Comparison of ENCODE assay signal across 17 cellular contexts in genomic region chr7:46229409-46229808, GRCh38.
A peak's percentile ranks its signal among the peaks of the same experiment; 100 is the strongest.
DNase-seq lines count a peak whose midpoint lies in the region; ATAC-seq, FAIRE-seq and TF ChIP-seq lines count a peak whose summit lies in the region.
"Had no signal": no experiment of that assay in that cellular context is flagged by ENCODE, and none has a peak within 500 bp of the region (broad histone marks: within the 10 kb centered on the region; RNA-seq: fewer than 3 reads in every experiment).

No MANE protein-coding gene starts in this region.

- H3K9me3 Mint-ChIP-seq in HFFc6: no peaks in the 10 kb centered on the region
- no peaks in the 10 kb centered on the region for H3K9me3 Mint-ChIP-seq in activated CD4-positive, alpha-beta memory T cell treated with anti-CD3 and anti-CD28 coated beads for 36 hours
- no peaks in the 10 kb centered on the region for H3K9me3 Mint-ChIP-seq in activated naive CD8-positive, alpha-beta T cell treated with anti-CD3 and anti-CD28 coated beads, Interleukin-2, amount 50 U/mL, for 24 hours

- no peak for TF ChIP-seq POLR2A in A549 (IDR thresholded peaks at IDR 0.05; ENCODE audit: low read length)
- TF ChIP-seq POLR2A in gastroesophageal sphincter (IDR thresholded peaks at IDR 0.05): no peak

- no peak overlapping the region for H3K4me3 Mint-ChIP-seq in HFFc6
- no peak overlapping the region for H3K4me3 Mint-ChIP-seq in activated CD4-positive, alpha-beta memory T cell treated with anti-CD3 and anti-CD28 coated beads for 36 hours
- no peak overlapping the region for H3K4me3 Mint-ChIP-seq in activated naive CD8-positive, alpha-beta T cell treated with anti-CD3 and anti-CD28 coated beads, Interleukin-2, amount 50 U/mL, for 24 hours
- H3K4me3 Mint-ChIP-seq: activated CD4-positive, alpha-beta T cell treated with anti-CD3 and anti-CD28 coated beads for 36 hours; activated T-helper 17 cell treated with anti-CD3 and anti-CD28 coated beads, Interleukin-2, amount 50 U/mL, for 72 hours; mesothelial cell of epicardium had no signal

- no peaks in the 10 kb centered on the region for H3K27me3 ChIP-seq in gastroesophageal sphincter
- H3K27me3 ChIP-seq: spleen had no signal

- peak in 1 of 2 experiments; percentile 18; a peak in 1 of 5 replicates for TF ChIP-seq RAD21 in A549 (conservative IDR thresholded peaks at IDR 0.05 in 1 of 2, IDR thresholded peaks at IDR 0.05 in 1 of 2)

- H3K4me2 ChIP-seq in A549: peak overlapping the region; percentile 48

- H3K4me1 Mint-ChIP-seq in HFFc6 (ENCODE audit: low read depth): peaks cover 49% of the 10 kb centered on the region
- no peaks in the 10 kb centered on the region for H3K4me1 Mint-ChIP-seq in activated CD4-positive, alpha-beta memory T cell treated with anti-CD3 and anti-CD28 coated beads for 36 hours (ENCODE audit: low read depth)
- H3K4me1 Mint-ChIP-seq in activated naive CD8-positive, alpha-beta T cell treated with anti-CD3 and anti-CD28 coated beads, Interleukin-2, amount 50 U/mL, for 24 hours: no peaks in the 10 kb centered on the region
- H3K4me1 Mint-ChIP-seq: activated CD4-positive, alpha-beta T cell treated with anti-CD3 and anti-CD28 coated beads for 36 hours; activated T-helper 17 cell treated with anti-CD3 and anti-CD28 coated beads, Interleukin-2, amount 50 U/mL, for 72 hours had no signal

- CTCF ChIA-PET in A549 (lab: Yijun Ruan, JAX): interaction anchor here (1.4 to 3.6 kb wide), 2 partner anchors 15 to 307 kb away, joined by 3 to 12 read pairs; no protein-coding TSS in a partner anchor
- CTCF ChIA-PET in activated CD4-positive, alpha-beta memory T cell treated with anti-CD3 and anti-CD28 coated beads for 36 hours (lab: Charles Lee): no interaction called here

- H3K27ac ChIP-seq in A549 (peak overlapping the region; percentile 22 to 67; a peak in 4 of 6 replicates), gastroesophageal sphincter (no peak overlapping the region)
- H3K27ac ChIP-seq: spleen had no signal

- POLR2A ChIA-PET in A549 (lab: Yijun Ruan, JAX): no interaction called here
- POLR2A ChIA-PET in activated CD4-positive, alpha-beta memory T cell treated with anti-CD3 and anti-CD28 coated beads for 36 hours (lab: Charles Lee): no interaction called here

- H3K4me1 ChIP-seq in A549 (peaks cover 37% of the 10 kb centered on the region), gastroesophageal sphincter (no peaks in the 10 kb centered on the region)
- H3K4me1 ChIP-seq: spleen had no signal

- DNase-seq in A549 (ENCODE audit: low read depth in 1 of 2, low spot score in 1 of 2) (peak; percentile 33 to 73), HFFc6 (peak; percentile 85), amniotic epithelial cell (ENCODE audit: low read depth) (peak; percentile 97)
- DNase-seq in stimulated activated CD4-positive, alpha-beta T cell treated with anti-CD3 and anti-CD28 coated beads, Interleukin-15, amount 100 ng/mL, for 24 hours: no peak
- no peak for DNase-seq in activated CD4-positive, alpha-beta memory T cell treated with anti-CD3 and anti-CD28 coated beads for 36 hours
- DNase-seq in activated naive CD8-positive, alpha-beta T cell treated with anti-CD3 and anti-CD28 coated beads, Interleukin-2, amount 50 U/mL, for 24 hours: no peak
- DNase-seq: activated CD4-positive, alpha-beta T cell treated with anti-CD3 and anti-CD28 coated beads for 36 hours; AML-193; KBM-7; NCI-H2227 treated with DMSO at 0.1 percent for 48 hours; SHP77 treated with DMSO at 0.1 percent for 48 hours; spleen had no signal

- no peaks in the 10 kb centered on the region for H3K36me3 Mint-ChIP-seq in HFFc6 (ENCODE audit: low read depth)
- H3K36me3 Mint-ChIP-seq in activated CD4-positive, alpha-beta memory T cell treated with anti-CD3 and anti-CD28 coated beads for 36 hours: no peaks in the 10 kb centered on the region
- H3K36me3 Mint-ChIP-seq in activated naive CD8-positive, alpha-beta T cell treated with anti-CD3 and anti-CD28 coated beads, Interleukin-2, amount 50 U/mL, for 24 hours (ENCODE audit: low read depth): no peaks in the 10 kb centered on the region

- 21% methylated on average over 4 of the region's 4 CpGs for WGBS in A549 (ENCODE audit: missing lambda C conversion rate)
- WGBS in gastroesophageal sphincter (ENCODE audit: low coverage in 1 of 2), 2 donors: 55 to 58% methylated on average over 4 of the region's 4 CpGs

- intact Hi-C loops in activated CD4-positive, alpha-beta memory T cell treated with anti-CD3 and anti-CD28 coated beads for 36 hours (cut with micrococcal nuclease): no loop called here

- FAIRE-seq in A549 (lab: Jason Lieb, UNC): no peak
- FAIRE-seq: colon had no signal

- H3K9me3 ChIP-seq in A549 (no peaks in the 10 kb centered on the region), gastroesophageal sphincter (no peaks in the 10 kb centered on the region)
- H3K9me3 ChIP-seq: spleen had no signal

- no peaks in the 10 kb centered on the region for H3K36me3 ChIP-seq in gastroesophageal sphincter
- H3K36me3 ChIP-seq: spleen had no signal

- ATAC-seq in A549: peak; percentile 86 to 97
- ATAC-seq in gastroesophageal sphincter: peak; percentile 84
- ATAC-seq in activated naive CD8-positive, alpha-beta T cell treated with anti-CD3 and anti-CD28 coated beads, Interleukin-2, amount 50 U/mL, for 24 hours: no peak
- ATAC-seq in HG03280 (IDR thresholded peaks at IDR 0.05; ENCODE audit: unreplicated experiment): no peak
- ATAC-seq: activated CD4-positive, alpha-beta T cell treated with anti-CD3 and anti-CD28 coated beads for 36 hours; activated T-helper 17 cell treated with anti-CD3 and anti-CD28 coated beads, Interleukin-2, amount 50 U/mL, for 72 hours had no signal

- TF ChIP-seq CTCF in A549 (IDR thresholded peaks at IDR 0.05) (no peak), HFFc6 (IDR thresholded peaks at IDR 0.05) (no peak), gastroesophageal sphincter (IDR thresholded peaks at IDR 0.05) (no peak)

- H3K4me3 ChIP-seq in A549 (no peak overlapping the region), gastroesophageal sphincter (no peak overlapping the region)
- H3K4me3 ChIP-seq: spleen had no signal

- peak overlapping the region; percentile 70 for H3K27ac Mint-ChIP-seq in HFFc6
- H3K27ac Mint-ChIP-seq in activated CD4-positive, alpha-beta memory T cell treated with anti-CD3 and anti-CD28 coated beads for 36 hours: no peak overlapping the region
- no peak overlapping the region for H3K27ac Mint-ChIP-seq in activated naive CD8-positive, alpha-beta T cell treated with anti-CD3 and anti-CD28 coated beads, Interleukin-2, amount 50 U/mL, for 24 hours
- H3K27ac Mint-ChIP-seq: activated CD4-positive, alpha-beta T cell treated with anti-CD3 and anti-CD28 coated beads for 36 hours; activated T-helper 17 cell treated with anti-CD3 and anti-CD28 coated beads, Interleukin-2, amount 50 U/mL, for 72 hours; mesothelial cell of epicardium had no signal

- no peaks in the 10 kb centered on the region for H3K27me3 Mint-ChIP-seq in HFFc6 (ENCODE audit: insufficient read depth)
- H3K27me3 Mint-ChIP-seq in activated CD4-positive, alpha-beta memory T cell treated with anti-CD3 and anti-CD28 coated beads for 36 hours: no peaks in the 10 kb centered on the region
- H3K27me3 Mint-ChIP-seq in activated naive CD8-positive, alpha-beta T cell treated with anti-CD3 and anti-CD28 coated beads, Interleukin-2, amount 50 U/mL, for 24 hours: peaks cover 4% of the 10 kb centered on the region
- H3K27me3 Mint-ChIP-seq: activated T-helper 17 cell treated with anti-CD3 and anti-CD28 coated beads, Interleukin-2, amount 50 U/mL, for 72 hours had no signal

- TF ChIP-seq EP300 in A549 (IDR thresholded peaks at IDR 0.05): peak in 1 of 2 experiments; percentile 25; a peak in 1 of 5 replicates
- no peak for TF ChIP-seq EP300 in gastroesophageal sphincter (IDR thresholded peaks at IDR 0.05)

TF ChIP-seq in A549, 52 proteins besides CTCF, POLR2A, EP300 and RAD21:
- TF ChIP-seq FOSL2 (IDR thresholded peaks at IDR 0.05) (peak; percentile 87), FOSL2 (CRISPR knock-in tag; IDR thresholded peaks at IDR 0.05) (peak; percentile 85), SREBF2 (IDR thresholded peaks at IDR 0.05) (no peak), USF2 (IDR thresholded peaks at IDR 0.05) (no peak), RNF2 (IDR thresholded peaks at IDR 0.05; ENCODE audit: borderline replicate concordance, low read depth) (no peak), E2F6 (IDR thresholded peaks at IDR 0.05; ENCODE audit: borderline replicate concordance, low read depth) (no peak), JUNB (IDR thresholded peaks at IDR 0.05) (peak; percentile 73), FOXS1 (CRISPR knock-in tag; IDR thresholded peaks at IDR 0.05) (no peak), MAX (IDR thresholded peaks at IDR 0.05) (peak; percentile 77), RCOR1 (IDR thresholded peaks at IDR 0.05; ENCODE audit: low read depth, low read length) (no peak), CBX8 (IDR thresholded peaks at IDR 0.05) (no peak), MYC (IDR thresholded peaks at IDR 0.05; ENCODE audit: borderline replicate concordance, low read length) (no peak), HEYL (CRISPR knock-in tag; IDR thresholded peaks at IDR 0.05) (no peak), CEBPB (IDR thresholded peaks at IDR 0.05) (no peak), SMC3 (IDR thresholded peaks at IDR 0.05) (no peak), TFCP2L1 (CRISPR knock-in tag; IDR thresholded peaks at IDR 0.05) (no peak), NR3C1 (IDR thresholded peaks at IDR 0.05) (no peak), HOXA7 (CRISPR knock-in tag; IDR thresholded peaks at IDR 0.05) (no peak)

Comparison
In these comparisons a context has a peak if more than half of its experiments do, and no peak if none do; other contexts are left out.
1. ATAC-seq: peak in A549 (2 of 2) and gastroesophageal sphincter (single experiment); none in activated naive CD8-positive, alpha-beta T cell treated with anti-CD3 and anti-CD28 coated beads, Interleukin-2, amount 50 U/mL, for 24 hours (single experiment) and HG03280 (single experiment).
2. DNase-seq: peak in A549 (2 of 2), HFFc6 (single experiment) and amniotic epithelial cell (single experiment); none in stimulated activated CD4-positive, alpha-beta T cell treated with anti-CD3 and anti-CD28 coated beads, Interleukin-15, amount 100 ng/mL, for 24 hours (single experiment), activated CD4-positive, alpha-beta memory T cell treated with anti-CD3 and anti-CD28 coated beads for 36 hours (single experiment) and activated naive CD8-positive, alpha-beta T cell treated with anti-CD3 and anti-CD28 coated beads, Interleukin-2, amount 50 U/mL, for 24 hours (single experiment).
3. H3K27ac ChIP-seq: peak in A549 (2 of 2); none in gastroesophageal sphincter (0 of 4).